4 cellular contexts compared by ENCODE assay signal in genomic region chr19:15902898-15903297, GRCh38. TPM values are rescaled to one million over a fixed set of nuclear protein-coding genes. Genes with fewer than 3 reads are reported as not detected.
"Had no signal": no experiment of that assay in that cellular context is flagged by ENCODE, and none has a peak within 500 bp of the region (broad histone marks: within the 10 kb centered on the region; RNA-seq: fewer than 3 reads in every experiment).

No MANE protein-coding gene starts in this region.

RNA-seq across cellular contexts. Expression of gene CYP4F2, which starts 5.0 kb away (rescaled TPM):
- total RNA-seq: LHCN-M2, NCI-H460 had no signal

RNA-seq across cellular contexts. Expression of gene OR10H4, which starts 45.9 kb away (rescaled TPM):
- total RNA-seq: LHCN-M2, M059J, MCF 10A, NCI-H460 had no signal
